Comparison of ENCODE assay signal across 1 cellular context in genomic region chr20:32737371-32738223, GRCh38.
TF ChIP-seq lines count a peak whose summit lies in the region.

No MANE protein-coding gene starts in this region.

TF ChIP-seq in A549, 52 proteins besides CTCF, POLR2A, EP300 and RAD21 (continued from another document):
- TF ChIP-seq KDM1A (IDR thresholded peaks at IDR 0.05; ENCODE audit: low read depth) = no peak
- no peak for TF ChIP-seq CHD2 (IDR thresholded peaks at IDR 0.05; ENCODE audit: low read length, partially characterized antibody)
- no peak for TF ChIP-seq NR3C1 (IDR thresholded peaks at IDR 0.05)
- TF ChIP-seq NFE2L2 (conservative IDR thresholded peaks at IDR 0.05; ENCODE audit: low read length) = no peak
- no peak for TF ChIP-seq CHD4 (IDR thresholded peaks at IDR 0.05; ENCODE audit: borderline replicate concordance)
- no peak for TF ChIP-seq GATA3 (IDR thresholded peaks at IDR 0.05; ENCODE audit: borderline replicate concordance)
- no peak for TF ChIP-seq HOXB13 (CRISPR knock-in tag; IDR thresholded peaks at IDR 0.05; ENCODE audit: low read depth)
- TF ChIP-seq TFCP2L1 (CRISPR knock-in tag; IDR thresholded peaks at IDR 0.05) = no peak
- no peak for TF ChIP-seq KDM5A (IDR thresholded peaks at IDR 0.05)
